Comparison of ENCODE assay signal across 8 cellular contexts in genomic region chr2:86223682-86224560, GRCh38. TPM values are rescaled to one million over a fixed set of nuclear protein-coding genes. Genes with fewer than 3 reads are reported as not detected.
A peak's percentile ranks its signal among the peaks of the same experiment; 100 is the strongest.
DNase-seq lines count a peak whose midpoint lies in the region; ATAC-seq and TF ChIP-seq lines count a peak whose summit lies in the region.

No MANE protein-coding gene starts in this region.

- H3K4me1 ChIP-seq in cardiac muscle cell (ENCODE audit: low read depth) (peaks cover 20% of the 10 kb centered on the region), aorta (ENCODE audit: control insufficient read depth in 1 of 2, insufficient read depth in 2 of 2, low read length in 2 of 2) (peaks cover 1 to 3% of the 10 kb centered on the region in 2 donors)

- peaks cover 0 to 4% (median 0%) of the 10 kb centered on the region in 3 donors for H3K27me3 Mint-ChIP-seq in naive B cell

- peak overlapping the region; percentile 61 for H3K27ac ChIP-seq in cardiac muscle cell
- peak overlapping the region; percentile 53 to 95 (median 85) for H3K27ac ChIP-seq in dorsolateral prefrontal cortex
- peak overlapping the region; percentile 64 to 93 for H3K27ac ChIP-seq in aorta (ENCODE audit: low read depth in 1 of 2, low read length in 2 of 2)

- H3K36me3 ChIP-seq in cardiac muscle cell, result no peaks in the 10 kb centered on the region
- no peaks in the 10 kb centered on the region for H3K36me3 ChIP-seq in aorta (ENCODE audit: control insufficient read depth in 1 of 2, insufficient read depth in 2 of 2, low read length in 1 of 2)

- H3K4me1 Mint-ChIP-seq in naive B cell, result peaks cover 24 to 51% (median 29%) of the 10 kb centered on the region in 3 donors

- WGBS in aorta, 2 donors, result 52 to 55% methylated on average over 2 of the region's 2 CpGs

- TF ChIP-seq CTCF in cardiac muscle cell (IDR thresholded peaks at IDR 0.05; ENCODE audit: low read depth, low read length) (no peak), dorsolateral prefrontal cortex (IDR thresholded peaks at IDR 0.05 in 54 of 56, conservative IDR thresholded peaks at IDR 0.05 in 2 of 56; ENCODE audit: low read depth in 1 of 56, partially characterized antibody in 56 of 56) (no peak)

- DNase-seq in cardiac muscle cell (ENCODE audit: low read depth in 1 of 2, low spot score in 1 of 2), result peak in 1 of 2 donors; percentile 26
- DNase-seq in Right ventricle myocardium inferior (ENCODE audit: missing footprints), result no peak
- DNase-seq in dorsolateral prefrontal cortex, result peak in 1 of 10 donors; percentile 39
- no peak for DNase-seq in naive B cell
- no peak for DNase-seq in aorta
- no peak for DNase-seq in midbrain (lab: John Stamatoyannopoulos, UW)
- no peak for DNase-seq in SIG-M5 (lab: John Stamatoyannopoulos, UW)

- H3K27me3 ChIP-seq in cardiac muscle cell, result no peaks in the 10 kb centered on the region
- no peaks in the 10 kb centered on the region for H3K27me3 ChIP-seq in dorsolateral prefrontal cortex
- H3K27me3 ChIP-seq in aorta (ENCODE audit: control insufficient read depth in 1 of 2, insufficient read depth in 2 of 2, low read length in 1 of 2), result no peaks in the 10 kb centered on the region

- no peaks in the 10 kb centered on the region for H3K9me3 Mint-ChIP-seq in naive B cell

- intact Hi-C loops in Right ventricle myocardium inferior (cut with DNase I), result loop anchor here (2.0 to 5.0 kb wide), 3 partner anchors 51 to 218 kb away; partner anchors contain the start of gene KDM3A
- intact Hi-C loops in dorsolateral prefrontal cortex (cut with DNase I), result loop anchor here (2.0 to 10.0 kb wide), 4 partner anchors 25 to 145 kb away; partner anchors contain the start of gene MRPL35 (in 1 of the 2)
- intact Hi-C loops in aorta (cut with DNase I), result loop anchor here (5.0 to 10.0 kb wide), 2 partner anchors 73 to 341 kb away; partner anchors contain the start of gene CHMP3 (in 1 of the 2)

- peak overlapping the region in 3 of 8 donors; percentile 17 to 78 (median 20) for H3K4me3 Mint-ChIP-seq in naive B cell

- H3K4me3 ChIP-seq in cardiac muscle cell (no peak overlapping the region), dorsolateral prefrontal cortex (peak overlapping the region in 3 of 59 donors; percentile 19 to 36 (median 20)), aorta (ENCODE audit: low read length in 2 of 2) (no peak overlapping the region)

- ATAC-seq in Right ventricle myocardium inferior, result no peak
- no peak for ATAC-seq in naive B cell (ENCODE audit: low read depth in 2 of 2)
- no peak for ATAC-seq in aorta (ENCODE audit: low FRiP score)
- no peak for ATAC-seq in GM19395 (IDR thresholded peaks at IDR 0.05; ENCODE audit: unreplicated experiment)

- peak overlapping the region in 4 of 6 donors; percentile 34 to 70 (median 62) for H3K27ac Mint-ChIP-seq in naive B cell

- H3K36me3 Mint-ChIP-seq in naive B cell, result no peaks in the 10 kb centered on the region

- no peaks in the 10 kb centered on the region for H3K9me3 ChIP-seq in cardiac muscle cell (ENCODE audit: low read depth)
- H3K9me3 ChIP-seq in aorta (ENCODE audit: control insufficient read depth, low read length), result no peaks in the 10 kb centered on the region

RNA-seq across cellular contexts. Expression of gene MRPL35, which starts 24.7 kb away (rescaled TPM):
- 22.1 and 22.6 TPM in 2 replicates for total RNA-seq in cardiac muscle cell
- polyA plus RNA-seq in cardiac muscle cell, result 24.4 and 30.2 TPM in 2 replicates
- 96.9 TPM for total RNA-seq in Right ventricle myocardium inferior
- total RNA-seq in dorsolateral prefrontal cortex, result 10 to 100 TPM; 30.4 to 72.1 (median 52.3) TPM
- polyA plus RNA-seq in naive B cell (ENCODE audit: low read depth in 6 of 6), result 10 to 100 TPM; 13.6 to 34.5 (median 29.2) TPM
- 10 to 100 TPM; 21.2 to 22.4 TPM for total RNA-seq in aorta
- polyA plus RNA-seq in aorta, result 10 to 100 TPM; 12.6 to 39.2 TPM

RNA-seq across cellular contexts. Expression of gene IMMT, which starts 28.7 kb away (rescaled TPM):
- total RNA-seq in cardiac muscle cell (107 and 112 TPM in 2 replicates), Right ventricle myocardium inferior (287 TPM), dorsolateral prefrontal cortex (100 to 1,000 TPM in 3 of 120 experiments, 10 to 100 TPM in 117; 46.6 to 117 (median 78.3) TPM), aorta (10 to 100 TPM; 68.4 to 81.2 TPM)
- polyA plus RNA-seq in cardiac muscle cell (188 and 196 TPM in 2 replicates), naive B cell (ENCODE audit: low read depth in 6 of 6) (10 to 100 TPM; 30.3 to 53.9 (median 39.9) TPM), aorta (10 to 100 TPM; 34.7 to 47.3 TPM)
